Comparison of ENCODE assay signal across 1 cellular context in the genomic region with DNA sequence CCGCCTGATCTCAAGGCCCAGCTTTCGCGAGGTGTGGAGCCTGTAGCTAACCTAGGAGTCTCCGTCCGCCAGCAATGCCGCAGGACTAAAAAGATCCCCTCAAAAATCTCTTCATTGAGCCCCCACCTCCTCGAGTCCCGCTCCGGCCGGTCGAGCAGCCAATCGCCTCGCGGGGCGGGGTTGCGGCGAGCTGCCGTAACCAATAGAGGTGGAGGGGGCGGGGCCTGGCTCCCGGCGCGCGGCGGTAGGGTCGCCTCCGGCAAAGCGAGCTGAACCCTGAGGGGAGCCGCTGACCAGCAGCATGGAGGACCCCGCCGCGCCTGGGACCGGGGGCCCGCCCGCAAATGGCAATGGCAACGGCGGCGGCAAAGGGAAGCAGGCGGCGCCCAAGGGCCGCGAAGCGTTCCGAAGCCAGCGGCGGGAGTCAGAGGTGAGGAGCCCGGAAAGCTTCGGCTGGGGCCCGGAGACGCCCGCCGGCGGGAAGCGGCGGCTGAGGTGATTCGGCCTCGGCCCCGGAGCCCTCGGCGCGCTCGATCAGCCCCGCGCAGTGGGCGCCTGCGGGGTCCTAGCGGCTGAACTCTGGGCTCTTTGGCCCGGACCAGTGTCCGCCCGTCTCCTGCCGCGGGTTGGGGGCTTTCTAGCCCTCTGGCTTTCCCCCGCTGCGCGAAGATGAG.
TF ChIP-seq lines count a peak whose summit lies in the region.

TSS of gene STRIP2 (plus strand) at position 261 of the 674 bp plus-strand sequence. CDS start at position 302, 41 bp downstream.

TF ChIP-seq in K562, 482 proteins besides CTCF, POLR2A, EP300 and RAD21 (continued from another document and continues in another):
- TF ChIP-seq, protein P1, sequence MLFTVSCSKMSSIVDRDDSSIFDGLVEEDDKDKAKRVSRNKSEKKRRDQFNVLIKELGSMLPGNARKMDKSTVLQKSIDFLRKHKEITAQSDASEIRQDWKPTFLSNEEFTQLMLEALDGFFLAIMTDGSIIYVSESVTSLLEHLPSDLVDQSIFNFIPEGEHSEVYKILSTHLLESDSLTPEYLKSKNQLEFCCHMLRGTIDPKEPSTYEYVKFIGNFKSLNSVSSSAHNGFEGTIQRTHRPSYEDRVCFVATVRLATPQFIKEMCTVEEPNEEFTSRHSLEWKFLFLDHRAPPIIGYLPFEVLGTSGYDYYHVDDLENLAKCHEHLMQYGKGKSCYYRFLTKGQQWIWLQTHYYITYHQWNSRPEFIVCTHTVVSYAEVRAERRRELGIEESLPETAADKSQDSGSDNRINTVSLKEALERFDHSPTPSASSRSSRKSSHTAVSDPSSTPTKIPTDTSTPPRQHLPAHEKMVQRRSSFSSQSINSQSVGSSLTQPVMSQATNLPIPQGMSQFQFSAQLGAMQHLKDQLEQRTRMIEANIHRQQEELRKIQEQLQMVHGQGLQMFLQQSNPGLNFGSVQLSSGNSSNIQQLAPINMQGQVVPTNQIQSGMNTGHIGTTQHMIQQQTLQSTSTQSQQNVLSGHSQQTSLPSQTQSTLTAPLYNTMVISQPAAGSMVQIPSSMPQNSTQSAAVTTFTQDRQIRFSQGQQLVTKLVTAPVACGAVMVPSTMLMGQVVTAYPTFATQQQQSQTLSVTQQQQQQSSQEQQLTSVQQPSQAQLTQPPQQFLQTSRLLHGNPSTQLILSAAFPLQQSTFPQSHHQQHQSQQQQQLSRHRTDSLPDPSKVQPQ (CRISPR knock-in tag; IDR thresholded peaks at IDR 0.05; ENCODE audit: borderline replicate concordance) = no peak
- TF ChIP-seq GTF2E2 (tag; IDR thresholded peaks at IDR 0.05) (peak; percentile 97), POLR2B (IDR thresholded peaks at IDR 0.05; ENCODE audit: low read depth, partially characterized antibody) (peak; percentile 96), ZNF717 (CRISPR knock-in tag; IDR thresholded peaks at IDR 0.05) (no peak), NFIX (CRISPR knock-in tag; IDR thresholded peaks at IDR 0.05; ENCODE audit: low read depth) (no peak), NCOA6 (IDR thresholded peaks at IDR 0.05) (no peak), ZNF354B (CRISPR knock-in tag; IDR thresholded peaks at IDR 0.05) (no peak), MCM3 (IDR thresholded peaks at IDR 0.05) (no peak), ATF7 (IDR thresholded peaks at IDR 0.05) (peak; percentile 97), PURB (CRISPR knock-in tag; IDR thresholded peaks at IDR 0.05; ENCODE audit: low read depth) (no peak), ZKSCAN3 (CRISPR knock-in tag; IDR thresholded peaks at IDR 0.05) (no peak), ARNT (IDR thresholded peaks at IDR 0.05) (no peak), SIN3A (IDR thresholded peaks at IDR 0.05; ENCODE audit: borderline replicate concordance in 2 of 2, control insufficient read depth in 1 of 2, low read depth in 2 of 2, low read length in 2 of 2) (peak; percentile 28 to 70; a peak in 2 of 4 replicates), MIER1 (IDR thresholded peaks at IDR 0.05; ENCODE audit: low read depth) (no peak), ZNF407 (IDR thresholded peaks at IDR 0.05; ENCODE audit: low read depth) (no peak), MEF2A (IDR thresholded peaks at IDR 0.05; ENCODE audit: control insufficient read depth, low read depth, low read length) (no peak), ZNF384 (IDR thresholded peaks at IDR 0.05; ENCODE audit: low read depth, low read length) (no peak), POLR3A (IDR thresholded peaks at IDR 0.05; ENCODE audit: borderline replicate concordance, extremely low read depth, insufficient read depth, insufficient read length) (no peak), ZNF586 (CRISPR knock-in tag; conservative IDR thresholded peaks at IDR 0.05) (no peak), POU5F1 (IDR thresholded peaks at IDR 0.05; ENCODE audit: borderline replicate concordance, low read depth, low read length, partially characterized antibody) (no peak), TRIM24 (IDR thresholded peaks at IDR 0.05) (no peak), ZNF143 (CRISPR knock-in tag; IDR thresholded peaks at IDR 0.05) (0 out of 2 replicates have a peak, but pooled peaks have one; percentile 37), RNF2 (IDR thresholded peaks at IDR 0.05) (no peak; the same call in 1 of the 2 replicates), NFRKB (IDR thresholded peaks at IDR 0.05; ENCODE audit: low read depth) (no peak), PML (IDR thresholded peaks at IDR 0.05; ENCODE audit: low read length) (peak; percentile 82; the same call in 1 of the 2 replicates), ZNF232 (CRISPR knock-in tag; IDR thresholded peaks at IDR 0.05) (no peak), MTA3 (IDR thresholded peaks at IDR 0.05; ENCODE audit: borderline replicate concordance) (peak; percentile 97), GABPB2 (CRISPR knock-in tag; conservative IDR thresholded peaks at IDR 0.05) (no peak), MYC (IDR thresholded peaks at IDR 0.05; ENCODE audit: low read depth, low read length) (no peak), MYC (CRISPR knock-in tag; IDR thresholded peaks at IDR 0.05; ENCODE audit: borderline replicate concordance, low read depth) (no peak), ELF2 (CRISPR knock-in tag; IDR thresholded peaks at IDR 0.05) (0 out of 2 replicates have a peak, but pooled peaks have one; percentile 10), ZNF24 (IDR thresholded peaks at IDR 0.05) (peak; percentile 77), ZNF511 (CRISPR knock-in tag; IDR thresholded peaks at IDR 0.05) (peak; percentile 73), DMBX1 (CRISPR knock-in tag; IDR thresholded peaks at IDR 0.05; ENCODE audit: borderline replicate concordance) (no peak), YY1 (IDR thresholded peaks at IDR 0.05; ENCODE audit: borderline replicate concordance in 1 of 3, control insufficient read depth in 1 of 3, extremely low read depth in 1 of 3, insufficient read depth in 3 of 3, insufficient read length in 1 of 3, insufficient replicate concordance in 2 of 3, low read depth in 1 of 3, low read length in 2 of 3) (peak; percentile 9 to 74 (median 69))
- TF ChIP-seq, protein P2, sequence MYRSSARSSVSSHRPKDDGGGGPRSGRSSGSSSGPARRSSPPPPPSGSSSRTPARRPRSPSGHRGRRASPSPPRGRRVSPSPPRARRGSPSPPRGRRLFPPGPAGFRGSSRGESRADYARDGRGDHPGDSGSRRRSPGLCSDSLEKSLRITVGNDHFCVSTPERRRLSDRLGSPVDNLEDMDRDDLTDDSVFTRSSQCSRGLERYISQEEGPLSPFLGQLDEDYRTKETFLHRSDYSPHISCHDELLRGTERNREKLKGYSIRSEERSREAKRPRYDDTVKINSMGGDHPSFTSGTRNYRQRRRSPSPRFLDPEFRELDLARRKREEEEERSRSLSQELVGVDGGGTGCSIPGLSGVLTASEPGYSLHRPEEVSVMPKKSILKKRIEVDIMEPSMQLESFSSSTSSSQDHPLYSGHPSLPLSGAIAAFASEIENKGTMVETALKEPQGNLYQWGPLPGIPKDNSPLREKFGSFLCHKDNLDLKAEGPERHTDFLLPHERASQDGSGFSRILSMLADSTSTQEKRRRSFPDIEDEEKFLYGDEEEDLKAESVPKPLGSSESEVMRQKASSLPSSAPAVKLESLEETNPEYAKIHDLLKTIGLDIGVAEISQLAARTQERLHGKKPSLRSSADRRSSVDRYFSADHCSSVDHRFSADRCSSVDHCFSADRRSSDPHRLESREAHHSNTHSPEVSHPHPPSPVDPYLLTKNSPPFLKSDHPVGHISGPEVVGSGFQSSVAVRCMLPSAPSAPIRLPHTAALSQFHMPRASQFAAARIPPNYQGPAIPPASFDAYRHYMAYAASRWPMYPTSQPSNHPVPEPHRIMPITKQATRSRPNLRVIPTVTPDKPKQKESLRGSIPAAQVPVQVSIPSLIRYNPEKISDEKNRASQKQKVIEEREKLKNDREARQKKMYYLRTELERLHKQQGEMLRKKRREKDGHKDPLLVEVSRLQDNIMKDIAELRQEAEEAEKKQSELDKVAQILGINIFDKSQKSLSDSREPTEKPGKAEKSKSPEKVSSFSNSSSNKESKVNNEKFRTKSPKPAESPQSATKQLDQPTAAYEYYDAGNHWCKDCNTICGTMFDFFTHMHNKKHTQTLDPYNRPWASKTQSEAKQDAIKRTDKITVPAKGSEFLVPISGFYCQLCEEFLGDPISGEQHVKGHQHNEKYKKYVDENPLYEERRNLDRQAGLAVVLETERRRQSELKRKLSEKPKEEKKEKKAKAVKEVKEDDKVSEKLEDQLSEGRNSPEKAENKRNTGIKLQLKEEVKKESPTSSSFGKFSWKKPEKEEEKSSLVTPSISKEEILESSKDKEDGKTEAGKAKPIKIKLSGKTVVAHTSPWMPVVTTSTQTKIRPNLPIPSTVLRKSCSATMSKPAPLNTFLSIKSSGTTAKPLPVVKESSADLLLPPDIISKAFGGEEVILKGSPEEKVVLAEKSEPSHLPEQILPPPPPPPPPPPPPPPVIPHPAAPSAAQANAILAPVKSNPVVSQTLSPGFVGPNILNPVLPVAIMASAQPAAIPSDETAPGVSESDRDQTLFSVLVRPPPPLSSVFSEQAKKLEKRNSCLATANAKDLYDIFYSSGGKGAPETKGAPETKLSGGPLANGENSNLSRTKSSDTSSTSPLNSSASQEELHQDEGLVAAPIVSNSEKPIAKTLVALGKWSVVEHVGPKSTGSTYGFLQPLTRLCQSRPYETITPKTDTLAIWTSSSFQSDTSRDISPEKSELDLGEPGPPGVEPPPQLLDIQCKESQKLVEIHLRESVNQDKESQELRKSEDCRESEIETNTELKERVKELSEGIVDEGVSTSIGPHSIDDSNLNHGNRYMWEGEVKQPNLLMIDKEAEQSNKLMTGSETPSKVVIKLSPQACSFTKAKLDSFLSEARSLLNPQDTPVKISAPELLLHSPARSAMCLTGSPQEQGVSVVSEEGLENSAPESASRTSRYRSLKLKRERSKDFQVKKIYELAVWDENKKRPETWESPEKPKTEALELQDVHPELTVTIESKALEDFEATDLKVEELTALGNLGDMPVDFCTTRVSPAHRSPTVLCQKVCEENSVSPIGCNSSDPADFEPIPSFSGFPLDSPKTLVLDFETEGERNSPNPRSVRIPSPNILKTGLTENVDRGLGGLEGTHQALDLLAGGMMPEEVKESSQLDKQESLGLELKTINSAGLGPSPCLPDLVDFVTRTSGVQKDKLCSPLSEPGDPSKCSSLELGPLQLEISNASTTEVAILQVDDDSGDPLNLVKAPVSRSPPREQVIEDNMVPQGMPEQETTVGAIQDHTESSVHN (IDR thresholded peaks at IDR 0.05; ENCODE audit: borderline replicate concordance in 1 of 2, low read depth in 1 of 2) = no peak
- TF ChIP-seq, protein P3, sequence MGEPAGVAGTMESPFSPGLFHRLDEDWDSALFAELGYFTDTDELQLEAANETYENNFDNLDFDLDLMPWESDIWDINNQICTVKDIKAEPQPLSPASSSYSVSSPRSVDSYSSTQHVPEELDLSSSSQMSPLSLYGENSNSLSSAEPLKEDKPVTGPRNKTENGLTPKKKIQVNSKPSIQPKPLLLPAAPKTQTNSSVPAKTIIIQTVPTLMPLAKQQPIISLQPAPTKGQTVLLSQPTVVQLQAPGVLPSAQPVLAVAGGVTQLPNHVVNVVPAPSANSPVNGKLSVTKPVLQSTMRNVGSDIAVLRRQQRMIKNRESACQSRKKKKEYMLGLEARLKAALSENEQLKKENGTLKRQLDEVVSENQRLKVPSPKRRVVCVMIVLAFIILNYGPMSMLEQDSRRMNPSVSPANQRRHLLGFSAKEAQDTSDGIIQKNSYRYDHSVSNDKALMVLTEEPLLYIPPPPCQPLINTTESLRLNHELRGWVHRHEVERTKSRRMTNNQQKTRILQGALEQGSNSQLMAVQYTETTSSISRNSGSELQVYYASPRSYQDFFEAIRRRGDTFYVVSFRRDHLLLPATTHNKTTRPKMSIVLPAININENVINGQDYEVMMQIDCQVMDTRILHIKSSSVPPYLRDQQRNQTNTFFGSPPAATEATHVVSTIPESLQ (CRISPR knock-in tag; IDR thresholded peaks at IDR 0.05) = peak; percentile 98
